In genomic region chr2:44136186-44136585, GRCh38 we compare ENCODE assay signal across 16 cellular contexts. TPM values are rescaled to one million over a fixed set of nuclear protein-coding genes. Genes with fewer than 3 reads are reported as not detected.
DNase-seq lines count a peak whose midpoint lies in the region; ATAC-seq, FAIRE-seq and TF ChIP-seq lines count a peak whose summit lies in the region.
"Had no signal": no experiment of that assay in that cellular context is flagged by ENCODE, and none has a peak within 500 bp of the region (broad histone marks: within the 10 kb centered on the region; RNA-seq: fewer than 3 reads in every experiment).

No MANE protein-coding gene starts in this region.

- H3K36me3 ChIP-seq in astrocyte (ENCODE audit: insufficient read depth, low read length) (no peaks in the 10 kb centered on the region), iPS-20b (ENCODE audit: insufficient read depth, low read depth, low read length) (no peaks in the 10 kb centered on the region)
- H3K36me3 ChIP-seq: HAP-1 had no signal

- WGBS in A549 (ENCODE audit: missing lambda C conversion rate), result 38% methylated on average over 4 of the region's 4 CpGs

- H3K9me3 Mint-ChIP-seq in HFFc6 (no peaks in the 10 kb centered on the region), astrocyte (ENCODE audit: unreplicated experiment) (peaks cover 3% of the 10 kb centered on the region), Calu3 (ENCODE audit: low read depth, unreplicated experiment) (peaks cover 3% of the 10 kb centered on the region)

- H3K27ac ChIP-seq in A549, result peak overlapping the region; percentile 29 to 43; a peak in 3 of 6 replicates
- H3K27ac ChIP-seq in astrocyte (ENCODE audit: low read depth, low read length), result peak overlapping the region; percentile 32
- peak overlapping the region; percentile 99 for H3K27ac ChIP-seq in iPS-20b (ENCODE audit: low read length)
- H3K27ac ChIP-seq in caudate nucleus (ENCODE audit: low read depth, low read length), result no peak overlapping the region

- no peak overlapping the region for H2AFZ ChIP-seq in astrocyte (ENCODE audit: low read depth, low read length)

- POLR2A ChIA-PET in A549 (lab: Yijun Ruan, JAX), result no interaction called here

- no peak for TF ChIP-seq CTCF in A549 (IDR thresholded peaks at IDR 0.05)
- no peak for TF ChIP-seq CTCF in HFFc6 (IDR thresholded peaks at IDR 0.05)
- TF ChIP-seq CTCF in astrocyte (IDR thresholded peaks at IDR 0.05; ENCODE audit: insufficient read depth, low read depth, low read length), result no peak
- TF ChIP-seq CTCF in Calu3 (IDR thresholded peaks at IDR 0.05; ENCODE audit: unreplicated experiment), result no peak

- BruUV-seq in Calu3 (replicated peaks; lab: Mats Ljungman, UMichigan), result no TSS peak

- peak overlapping the region; percentile 89 for H3K27ac Mint-ChIP-seq in HFFc6
- H3K27ac Mint-ChIP-seq in astrocyte (ENCODE audit: unreplicated experiment), result no peak overlapping the region
- H3K27ac Mint-ChIP-seq in Calu3 (ENCODE audit: unreplicated experiment), result no peak overlapping the region
- H3K27ac Mint-ChIP-seq: naive B cell had no signal

- H3K4me2 ChIP-seq in A549, result peak overlapping the region; percentile 48
- H3K4me2 ChIP-seq in astrocyte (ENCODE audit: low read length), result peak overlapping the region; percentile 45

- peak; percentile 81 to 82; a peak in 5 of 6 replicates for ATAC-seq in A549
- no peak for ATAC-seq in GM18858 (IDR thresholded peaks at IDR 0.05; ENCODE audit: unreplicated experiment)
- ATAC-seq: Right ventricle myocardium inferior had no signal

- no peak overlapping the region for H3K4me3 ChIP-seq in A549
- no peak overlapping the region for H3K4me3 ChIP-seq in astrocyte (ENCODE audit: insufficient read depth, low read depth, low read length)
- H3K4me3 ChIP-seq in iPS-20b (ENCODE audit: low read length), result peak overlapping the region; percentile 1; the same call in 1 of the 2 replicates
- H3K4me3 ChIP-seq: HAP-1 had no signal

- H3K9me3 ChIP-seq in A549 (peaks cover 7% of the 10 kb centered on the region), astrocyte (ENCODE audit: insufficient read depth, low read depth, low read length) (no peaks in the 10 kb centered on the region), iPS-20b (ENCODE audit: insufficient read depth, low read depth, low read length) (no peaks in the 10 kb centered on the region)

- H3K4me3 Mint-ChIP-seq in HFFc6 (peak overlapping the region; percentile 65), astrocyte (ENCODE audit: unreplicated experiment) (no peak overlapping the region), Calu3 (ENCODE audit: low read depth, unreplicated experiment) (no peak overlapping the region)
- H3K4me3 Mint-ChIP-seq: naive B cell had no signal

- H3K4me1 Mint-ChIP-seq in HFFc6 (ENCODE audit: low read depth) (peaks cover 49% of the 10 kb centered on the region), astrocyte (ENCODE audit: low read depth, unreplicated experiment) (peaks cover 23% of the 10 kb centered on the region), Calu3 (ENCODE audit: low read depth, unreplicated experiment) (peaks cover 22% of the 10 kb centered on the region)
- H3K4me1 Mint-ChIP-seq: naive B cell had no signal

- CTCF ChIA-PET in A549 (lab: Yijun Ruan, JAX), result interaction anchor here (1.0 kb wide), 1 partner anchor 12 kb away, joined by 3 read pairs; no protein-coding TSS in a partner anchor
- CTCF ChIA-PET in Calu3 (lab: Charles Lee), result no interaction called here

- H3K27me3 Mint-ChIP-seq in HFFc6 (ENCODE audit: insufficient read depth) (no peaks in the 10 kb centered on the region; the same call in 1 of the 2 replicates), astrocyte (ENCODE audit: low read depth, unreplicated experiment) (no peaks in the 10 kb centered on the region), Calu3 (ENCODE audit: unreplicated experiment) (no peaks in the 10 kb centered on the region)

- no peaks in the 10 kb centered on the region for H3K27me3 ChIP-seq in astrocyte (ENCODE audit: insufficient read depth, low read length)
- H3K27me3 ChIP-seq in iPS-20b (ENCODE audit: insufficient read depth, low read length), result no peaks in the 10 kb centered on the region

- H3K79me2 ChIP-seq in astrocyte (ENCODE audit: insufficient read depth, low read length), result no peaks in the 10 kb centered on the region

- intact Hi-C loops in Calu3 (cut with micrococcal nuclease; ENCODE audit: unreplicated experiment), result no loop called here

- DNase-seq in A549 (ENCODE audit: low read depth in 1 of 2, low spot score in 1 of 2) (peak; percentile 43 to 77), HFFc6 (peak; percentile 64), astrocyte (ENCODE audit: low read depth) (peak; percentile 80), Calu3 (no peak), DMS153 (lab: John Stamatoyannopoulos, UW) (no peak), caudate nucleus (lab: John Stamatoyannopoulos, UW) (no peak)
- DNase-seq: activated CD4-positive, alpha-beta T cell treated with anti-CD3 and anti-CD28 coated beads for 48 hours; activated gamma-delta T cell treated with Interleukin-2 at 50 U/mL for 16 hours; GDM1; naive B cell; stimulated activated CD4-positive, alpha-beta T cell treated with anti-CD3 and anti-CD28 coated beads, Interleukin-15, amount 100 ng/mL, for 24 hours had no signal

- H3K9ac ChIP-seq in astrocyte (ENCODE audit: low read length) (no peak overlapping the region), iPS-20b (ENCODE audit: low read depth, low read length) (peak overlapping the region; percentile 65)

- TF ChIP-seq EP300 in A549 (IDR thresholded peaks at IDR 0.05), result no peak

- TF ChIP-seq RAD21 in A549 (conservative IDR thresholded peaks at IDR 0.05 in 1 of 2, IDR thresholded peaks at IDR 0.05 in 1 of 2), result no peak

- peaks cover 26% of the 10 kb centered on the region for H3K4me1 ChIP-seq in A549
- peaks cover 16% of the 10 kb centered on the region for H3K4me1 ChIP-seq in astrocyte (ENCODE audit: insufficient read depth, low read length)
- peaks cover 33% of the 10 kb centered on the region for H3K4me1 ChIP-seq in iPS-20b (ENCODE audit: insufficient read depth, low read length)

- no peak for TF ChIP-seq POLR2A in A549 (IDR thresholded peaks at IDR 0.05; ENCODE audit: low read length)

- H3K36me3 Mint-ChIP-seq in HFFc6 (ENCODE audit: low read depth) (no peaks in the 10 kb centered on the region), astrocyte (ENCODE audit: low read depth, unreplicated experiment) (no peaks in the 10 kb centered on the region), Calu3 (ENCODE audit: insufficient read depth, unreplicated experiment) (peaks cover 5% of the 10 kb centered on the region)

- FAIRE-seq in A549 (lab: Jason Lieb, UNC) (peak; percentile 13), astrocyte (lab: Jason Lieb, UNC) (peak; percentile 73)
- FAIRE-seq: A204.1 had no signal

- H4K20me1 ChIP-seq in astrocyte (ENCODE audit: insufficient read depth, low read length), result no peaks in the 10 kb centered on the region

TF ChIP-seq in A549, 52 proteins besides CTCF, POLR2A, EP300 and RAD21:
- TF ChIP-seq USF2 (IDR thresholded peaks at IDR 0.05) (peak; percentile 33; the same call in 1 of the 2 replicates), SMC3 (IDR thresholded peaks at IDR 0.05) (no peak), CEBPB (IDR thresholded peaks at IDR 0.05) (peak in 1 of 2 experiments; percentile 32; a peak in 1 of 4 replicates), FOSL2 (IDR thresholded peaks at IDR 0.05) (no peak), FOSL2 (CRISPR knock-in tag; IDR thresholded peaks at IDR 0.05) (peak; percentile 62), GATA3 (IDR thresholded peaks at IDR 0.05; ENCODE audit: borderline replicate concordance) (peak; percentile 55; the same call in 1 of the 2 replicates)

RNA-seq across cellular contexts. Expression of gene PPM1B, which starts 32.5 kb away (rescaled TPM):
- polyA plus RNA-seq in A549 (2011; rRNA removed) (75.1 and 78.3 TPM in 2 replicates), A549 (2017; fragmentation: RNase III; extraction: RNeasy Plus Mini Kit Qiagen cat#74134 plus additional on column Dnase treatment) (49.0 to 51.2 TPM (median 49.1 TPM) in 3 replicates)
- polyA plus RNA-seq in A549 (2012; cell fraction: cytosol; rRNA removed), result 21.7 and 25.3 TPM in 2 replicates
- 9.8 and 13.3 TPM in 2 replicates for polyA plus RNA-seq in A549 (2012; cell fraction: nucleus; rRNA removed)
- polyA minus RNA-seq in A549 (2011; rRNA and poly(A)+ RNA removed), result 51.2 and 60.5 TPM in 2 replicates
- total RNA-seq in HFFc6 (2021; fragmentation: NEBNext Ultra II Directional; extraction: Animal tissue kit (Norgen Biotek cat#: 25700)), result 10 to 100 TPM; 22.8 to 31.6 (median 27.1) TPM
- total RNA-seq in astrocyte (39.3 and 39.4 TPM in 2 replicates), Calu3 (2022) (73.4 and 75.0 TPM in 2 replicates)

Comparison
In these comparisons a context has a peak if more than half of its experiments do, and no peak if none do; other contexts are left out.
1. DNase-seq: peak in A549 (2 of 2), HFFc6 (single experiment) and astrocyte (single experiment); none in Calu3 (single experiment), DMS153 (single experiment) and caudate nucleus (0 of 61).